Comparison of ENCODE assay signal across 17 cellular contexts in the genomic region with DNA sequence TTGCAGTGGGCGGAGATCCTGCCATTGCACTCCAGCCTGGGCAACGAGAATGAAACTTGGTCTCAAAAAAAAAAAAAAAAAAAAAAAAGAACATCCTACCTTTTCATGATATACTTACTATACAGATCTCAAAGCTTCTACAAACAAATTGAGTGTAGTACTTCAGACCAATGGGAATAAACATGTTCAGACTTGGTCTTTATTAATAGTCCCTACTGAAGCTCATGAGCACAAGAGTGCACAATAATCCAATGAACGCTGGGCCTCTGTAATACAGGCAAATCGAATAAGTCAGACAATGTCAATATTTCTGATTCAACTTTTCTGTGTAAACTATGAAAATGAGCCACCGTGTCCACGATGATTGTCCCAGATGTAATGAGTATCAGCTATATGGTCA.
"Had no signal": no experiment of that assay in that cellular context is flagged by ENCODE, and none has a peak within 500 bp of the region (broad histone marks: within the 10 kb centered on the region; RNA-seq: fewer than 3 reads in every experiment).

No MANE protein-coding gene starts in this region.

- H3K36me3 ChIP-seq: heart left ventricle, stomach, thoracic aorta had no signal

- H3K36me3 Mint-ChIP-seq: naive thymus-derived CD8-positive, alpha-beta T cell had no signal

- H3K4me1 Mint-ChIP-seq: endodermal cell; naive thymus-derived CD8-positive, alpha-beta T cell; neural crest cell had no signal

- H3K27ac Mint-ChIP-seq: endodermal cell had no signal

- H3K9me3 Mint-ChIP-seq: endodermal cell had no signal

- H3K4me3 Mint-ChIP-seq: endodermal cell; naive thymus-derived CD8-positive, alpha-beta T cell; neural crest cell had no signal

- H3K4me3 ChIP-seq: coronary artery, heart left ventricle, mucosa of descending colon, stomach, thoracic aorta had no signal

- H3K4me1 ChIP-seq: heart left ventricle, stomach had no signal

- DNase-seq: effector CD4-positive, alpha-beta T cell; endodermal cell; heart left ventricle; hippocampal formation; kidney glomerular epithelial cell; mucosa of descending colon; naive thymus-derived CD8-positive, alpha-beta T cell; posterior cingulate gyrus; small intestine; stimulated activated CD4-positive, alpha-beta T cell treated with anti-CD3 and anti-CD28 coated beads, Interleukin-12 subunit alpha, Interleukin-12 subunit beta, amount 100 ng/mL, for 4 hours; stimulated activated naive CD4-positive, alpha-beta T cell; stomach; substantia nigra; trophoblast cell had no signal

- H3K27me3 ChIP-seq: heart left ventricle, stomach had no signal

- ATAC-seq: heart left ventricle; mucosa of descending colon; naive thymus-derived CD8-positive, alpha-beta T cell had no signal

- H3K9me3 ChIP-seq: mucosa of descending colon, thoracic aorta had no signal

- H3K27ac ChIP-seq: coronary artery, heart left ventricle, stomach, thoracic aorta had no signal
